1 cellular context compared by ENCODE assay signal in the genomic region with DNA sequence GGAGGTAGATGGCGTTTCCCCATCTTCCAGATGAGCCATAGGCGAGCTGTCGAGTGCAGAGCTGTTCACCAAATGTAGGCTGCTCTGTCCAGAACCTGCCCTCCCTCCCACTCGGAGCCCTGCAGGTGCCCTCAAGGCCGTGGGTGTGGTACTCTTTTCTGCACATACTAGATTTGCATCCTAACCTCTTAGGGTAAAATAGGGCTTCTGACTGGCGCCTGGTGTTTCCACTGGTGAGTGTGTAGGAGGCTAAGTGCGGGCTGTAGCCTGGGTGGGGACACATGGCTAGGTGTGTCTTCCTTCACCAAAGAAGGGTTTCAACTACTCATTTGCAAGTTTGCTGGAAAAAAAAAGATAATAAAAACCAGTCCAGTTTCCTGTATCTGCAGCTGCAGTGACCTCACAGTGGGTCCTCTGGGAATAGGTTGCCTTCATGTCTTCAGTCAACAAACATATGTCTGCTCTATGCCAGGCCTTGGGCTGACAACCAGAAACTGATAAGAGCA.
A peak's percentile ranks its signal among the peaks of the same experiment; 100 is the strongest.
TF ChIP-seq lines count a peak whose summit lies in the region.

No MANE protein-coding gene starts in this region.

TF ChIP-seq in HepG2, 621 proteins besides CTCF, POLR2A, EP300 and RAD21:
- TF ChIP-seq WIZ (CRISPR knock-in tag; IDR thresholded peaks at IDR 0.05) (no peak), ZNF3 (CRISPR knock-in tag; IDR thresholded peaks at IDR 0.05) (peak; percentile 56; the same call in 1 of the 2 replicates)
TF ChIP-seq in HepG2: peak in this region for 1.
